8 cellular contexts compared by ENCODE assay signal in genomic region chr9:97990259-97990658, GRCh38. TPM values are rescaled to one million over a fixed set of nuclear protein-coding genes. Genes with fewer than 3 reads are reported as not detected.
DNase-seq lines count a peak whose midpoint lies in the region; ATAC-seq and TF ChIP-seq lines count a peak whose summit lies in the region.

No MANE protein-coding gene starts in this region.

- ATAC-seq in CD4-positive, CD25-positive, alpha-beta regulatory T cell (ENCODE audit: low read depth in 2 of 2): no peak
- ATAC-seq in left lung: peak; percentile 46
- ATAC-seq in HG02678 (IDR thresholded peaks at IDR 0.05; ENCODE audit: unreplicated experiment): no peak

- H3K4me1 ChIP-seq in CD4-positive, CD25-positive, alpha-beta regulatory T cell (ENCODE audit: control insufficient read depth, insufficient read depth, low read length, poor library complexity, severe bottlenecking): peaks cover 85% of the 10 kb centered on the region
- peaks cover 29 to 95% of the 10 kb centered on the region in 2 donors for H3K4me1 ChIP-seq in left lung

- peaks cover 6% of the 10 kb centered on the region for H3K36me3 ChIP-seq in CD4-positive, CD25-positive, alpha-beta regulatory T cell (ENCODE audit: control insufficient read depth, insufficient read depth, low read length)
- peaks cover 0 to 7% of the 10 kb centered on the region in 2 donors for H3K36me3 ChIP-seq in left lung

- intact Hi-C loops in left lung (cut with DNase I): no loop called here

- no peak for TF ChIP-seq CTCF in left lung (IDR thresholded peaks at IDR 0.05)

- DNase-seq in CD4-positive, CD25-positive, alpha-beta regulatory T cell: no peak
- DNase-seq in HS-27A (ENCODE audit: low read depth) (peak; percentile 64), left lung (no peak), NCI-H2029 treated with DMSO at 0.1 percent for 48 hours (lab: John Stamatoyannopoulos, UW) (no peak), GDM1 (lab: John Stamatoyannopoulos, UW) (no peak), ureter (ENCODE audit: low spot score) (no peak)
- DNase-seq in activated naive CD8-positive, alpha-beta T cell treated with anti-CD3 and anti-CD28 coated beads for 36 hours: no peak

- H3K4me3 Mint-ChIP-seq in CD4-positive, CD25-positive, alpha-beta regulatory T cell: peak overlapping the region; percentile 11 to 84 (median 46)
- H3K4me3 Mint-ChIP-seq in activated naive CD8-positive, alpha-beta T cell treated with anti-CD3 and anti-CD28 coated beads for 36 hours: no peak overlapping the region

- H3K4me1 Mint-ChIP-seq in CD4-positive, CD25-positive, alpha-beta regulatory T cell: peaks cover 59 to 100% (median 85%) of the 10 kb centered on the region in 4 donors
- H3K4me1 Mint-ChIP-seq in activated naive CD8-positive, alpha-beta T cell treated with anti-CD3 and anti-CD28 coated beads for 36 hours: peaks cover 81% of the 10 kb centered on the region

- H3K9me3 ChIP-seq in CD4-positive, CD25-positive, alpha-beta regulatory T cell (ENCODE audit: control insufficient read depth in 2 of 2, low read length in 2 of 2): no peaks in the 10 kb centered on the region
- H3K9me3 ChIP-seq in left lung: no peaks in the 10 kb centered on the region

- H3K4me3 ChIP-seq in CD4-positive, CD25-positive, alpha-beta regulatory T cell (ENCODE audit: low read depth, low read length): peak overlapping the region; percentile 43
- no peak overlapping the region for H3K4me3 ChIP-seq in left lung

- H3K9me3 Mint-ChIP-seq in CD4-positive, CD25-positive, alpha-beta regulatory T cell: no peaks in the 10 kb centered on the region
- H3K9me3 Mint-ChIP-seq in activated naive CD8-positive, alpha-beta T cell treated with anti-CD3 and anti-CD28 coated beads for 36 hours: no peaks in the 10 kb centered on the region

- H3K27me3 Mint-ChIP-seq in CD4-positive, CD25-positive, alpha-beta regulatory T cell: peaks cover 3% of the 10 kb centered on the region
- H3K27me3 Mint-ChIP-seq in activated naive CD8-positive, alpha-beta T cell treated with anti-CD3 and anti-CD28 coated beads for 36 hours: no peaks in the 10 kb centered on the region

- H3K27me3 ChIP-seq in CD4-positive, CD25-positive, alpha-beta regulatory T cell (ENCODE audit: control insufficient read depth, insufficient read depth, low read length): no peaks in the 10 kb centered on the region
- H3K27me3 ChIP-seq in left lung: no peaks in the 10 kb centered on the region

- no peak overlapping the region for H3K27ac ChIP-seq in CD4-positive, CD25-positive, alpha-beta regulatory T cell (ENCODE audit: insufficient read depth, low read length, poor library complexity, severe bottlenecking)
- no peak overlapping the region for H3K27ac ChIP-seq in left lung

- H3K36me3 Mint-ChIP-seq in CD4-positive, CD25-positive, alpha-beta regulatory T cell: peaks cover 7% of the 10 kb centered on the region
- H3K36me3 Mint-ChIP-seq in activated naive CD8-positive, alpha-beta T cell treated with anti-CD3 and anti-CD28 coated beads for 36 hours: peaks cover 53% of the 10 kb centered on the region

- H3K27ac Mint-ChIP-seq in CD4-positive, CD25-positive, alpha-beta regulatory T cell: peak overlapping the region in 2 of 3 donors; percentile 42 to 63
- peak overlapping the region; percentile 66 for H3K27ac Mint-ChIP-seq in activated naive CD8-positive, alpha-beta T cell treated with anti-CD3 and anti-CD28 coated beads for 36 hours

RNA-seq across cellular contexts. Expression of gene ANP32B, which starts 7.1 kb away (rescaled TPM):
- 188 TPM for total RNA-seq in CD4-positive, CD25-positive, alpha-beta regulatory T cell
- polyA plus RNA-seq in CD4-positive, CD25-positive, alpha-beta regulatory T cell: 100 to 1,000 TPM in 1 of 4 donors, 10 to 100 TPM in 3; 83.6 to 101 (median 89.6) TPM
- total RNA-seq in activated naive CD8-positive, alpha-beta T cell treated with anti-CD3 and anti-CD28 coated beads for 36 hours: 100 to 1,000 TPM; 397 to 405 TPM
- total RNA-seq in left lung (100 to 1,000 TPM in 1 of 2 donors, 10 to 100 TPM in 1; 84.9 to 108 TPM), ureter (136 TPM)

RNA-seq across cellular contexts. Expression of gene HEMGN, which starts 52.3 kb away (rescaled TPM):
- 3.6 TPM for total RNA-seq in CD4-positive, CD25-positive, alpha-beta regulatory T cell
- polyA plus RNA-seq in CD4-positive, CD25-positive, alpha-beta regulatory T cell: 1 to 10 TPM; 1.7 to 7.0 (median 4.7) TPM
- total RNA-seq in activated naive CD8-positive, alpha-beta T cell treated with anti-CD3 and anti-CD28 coated beads for 36 hours: 1 to 10 TPM; 1.9 to 2.6 TPM
- under 1 TPM; 0.15 to 0.16 TPM for total RNA-seq in left lung
- not detected for total RNA-seq in ureter
